Comparison of ENCODE assay signal across 1 cellular context in the genomic region with DNA sequence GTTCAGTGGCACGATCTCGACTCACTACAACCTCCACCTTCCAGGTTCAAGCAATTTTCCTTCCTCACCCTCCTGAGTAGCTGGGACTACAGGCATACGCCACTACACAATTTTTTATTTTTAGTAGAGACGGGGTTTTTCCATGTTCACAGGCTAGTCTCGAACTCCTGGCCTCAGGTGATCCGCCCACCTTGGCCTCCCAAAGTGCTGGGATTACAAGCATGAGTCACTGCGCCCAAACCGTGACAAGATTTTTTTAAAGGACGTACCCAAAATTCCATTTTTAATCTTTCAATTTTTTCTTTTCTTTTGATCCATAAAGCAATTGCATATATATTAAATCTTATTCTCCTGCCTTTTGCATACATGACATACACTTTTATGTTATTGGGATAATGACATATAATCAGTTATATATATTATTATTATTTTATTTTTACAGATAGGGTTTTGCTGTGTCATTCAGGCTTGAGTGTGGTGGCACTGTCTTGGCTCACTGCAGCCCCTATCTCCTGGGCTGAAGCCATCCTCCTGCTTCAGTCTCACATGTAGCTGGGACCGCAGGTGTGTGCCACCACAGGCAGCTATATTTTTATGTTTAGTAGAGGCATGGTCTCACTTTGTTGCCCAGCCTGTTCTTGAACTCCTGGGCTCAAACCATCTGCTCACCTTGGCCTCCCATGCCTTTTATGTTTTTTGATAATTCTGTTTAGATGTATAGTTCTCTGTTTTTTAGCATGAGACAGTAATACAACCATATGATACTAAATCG.
TF ChIP-seq lines count a peak whose summit lies in the region.

No MANE protein-coding gene starts in this region.

TF ChIP-seq in WTC11, 78 proteins besides CTCF, POLR2A, EP300 and RAD21:
- TF ChIP-seq TEAD4 (CRISPR knock-in tag; IDR thresholded peaks at IDR 0.05) (no peak), FOXP4 (CRISPR knock-in tag; IDR thresholded peaks at IDR 0.05) (no peak), NFYB (CRISPR knock-in tag; conservative IDR thresholded peaks at IDR 0.05; ENCODE audit: low read depth) (no peak), ELF4 (CRISPR knock-in tag; IDR thresholded peaks at IDR 0.05; ENCODE audit: low read depth) (no peak), ETV6 (CRISPR knock-in tag; IDR thresholded peaks at IDR 0.05) (no peak), ZNF121 (CRISPR knock-in tag; IDR thresholded peaks at IDR 0.05) (no peak), IRF2 (CRISPR knock-in tag; IDR thresholded peaks at IDR 0.05; ENCODE audit: borderline replicate concordance, low read depth) (no peak), SMAD3 (CRISPR knock-in tag; IDR thresholded peaks at IDR 0.05; ENCODE audit: borderline replicate concordance) (no peak), GABPB1 (CRISPR knock-in tag; IDR thresholded peaks at IDR 0.05) (no peak), PRRX2 (CRISPR knock-in tag; IDR thresholded peaks at IDR 0.05) (no peak)
- TF ChIP-seq, protein P1, sequence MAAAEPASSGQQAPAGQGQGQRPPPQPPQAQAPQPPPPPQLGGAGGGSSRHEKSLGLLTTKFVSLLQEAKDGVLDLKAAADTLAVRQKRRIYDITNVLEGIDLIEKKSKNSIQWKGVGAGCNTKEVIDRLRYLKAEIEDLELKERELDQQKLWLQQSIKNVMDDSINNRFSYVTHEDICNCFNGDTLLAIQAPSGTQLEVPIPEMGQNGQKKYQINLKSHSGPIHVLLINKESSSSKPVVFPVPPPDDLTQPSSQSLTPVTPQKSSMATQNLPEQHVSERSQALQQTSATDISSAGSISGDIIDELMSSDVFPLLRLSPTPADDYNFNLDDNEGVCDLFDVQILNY (CRISPR knock-in tag; IDR thresholded peaks at IDR 0.05), result no peak
- TF ChIP-seq, protein P2, sequence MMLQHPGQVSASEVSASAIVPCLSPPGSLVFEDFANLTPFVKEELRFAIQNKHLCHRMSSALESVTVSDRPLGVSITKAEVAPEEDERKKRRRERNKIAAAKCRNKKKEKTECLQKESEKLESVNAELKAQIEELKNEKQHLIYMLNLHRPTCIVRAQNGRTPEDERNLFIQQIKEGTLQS (CRISPR knock-in tag; conservative IDR thresholded peaks at IDR 0.05), result no peak
